ENCODE assay signal across 8 cellular contexts in the genomic region with DNA sequence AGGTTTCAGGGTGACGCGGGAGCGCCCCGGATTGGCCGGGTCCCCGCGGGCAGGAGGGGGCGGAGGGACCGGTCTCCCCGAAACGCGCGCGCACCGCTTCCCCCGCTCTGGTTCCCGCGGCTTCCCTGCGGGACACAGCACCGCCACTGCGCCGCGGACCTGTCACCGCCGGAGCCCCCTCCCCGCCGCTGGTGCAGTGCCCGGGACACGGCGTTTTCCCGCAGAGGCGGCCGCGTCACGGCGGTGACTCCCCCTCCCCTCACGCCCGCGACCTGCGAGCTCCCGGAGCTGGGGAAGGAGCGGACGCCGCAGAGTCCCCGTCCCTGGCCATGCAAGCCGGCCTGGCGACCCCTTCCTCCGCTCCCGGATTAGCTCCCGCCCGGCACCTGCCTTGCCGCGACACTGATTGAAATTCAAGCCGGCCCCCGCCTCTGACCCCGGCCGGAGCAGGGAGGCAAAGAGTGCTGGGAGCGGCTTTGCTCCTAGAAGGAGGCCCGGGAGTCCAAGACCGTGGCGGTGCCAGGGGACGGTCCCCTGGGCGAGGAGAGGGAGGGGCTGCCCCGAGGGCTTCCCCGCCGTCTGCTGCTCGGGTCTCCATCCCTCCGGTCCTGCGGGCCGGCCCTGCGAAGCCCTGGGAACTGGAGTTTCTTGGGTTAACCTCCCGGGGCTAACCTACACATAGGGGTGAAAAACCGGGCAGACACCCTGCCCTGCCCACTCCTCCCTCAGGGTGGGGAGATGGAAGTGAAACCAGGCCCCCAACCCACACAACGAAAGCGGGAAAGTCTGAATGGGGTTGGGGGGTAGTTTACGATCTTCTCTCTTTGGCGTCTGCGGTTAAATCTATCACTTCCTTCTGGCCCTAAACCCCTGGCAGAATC. TPM values are rescaled to one million over a fixed set of nuclear protein-coding genes. Genes with fewer than 3 reads are reported as not detected.
DNase-seq lines count a peak whose midpoint lies in the region; ATAC-seq and TF ChIP-seq lines count a peak whose summit lies in the region.

No MANE protein-coding gene starts in this region.

- H3K4me1 Mint-ChIP-seq in activated T-cell treated with anti-CD3 and anti-CD28 coated beads, Interleukin-2, amount 50 U/mL, for 24 hours (ENCODE audit: low read depth), result peaks cover 12% of the 10 kb centered on the region

- no peaks in the 10 kb centered on the region for H3K36me3 ChIP-seq in cardiac muscle cell

- DNase-seq in cardiac muscle cell (ENCODE audit: low read depth in 1 of 2, low spot score in 1 of 2) (peak in 1 of 2 donors; percentile 69), cardiac septum (ENCODE audit: low spot score) (no peak), left cardiac atrium (peak; percentile 27), skeletal muscle cell (ENCODE audit: low read depth) (no peak), midbrain (lab: John Stamatoyannopoulos, UW) (no peak)
- peak; percentile 49 for DNase-seq in activated T-cell treated with anti-CD3 and anti-CD28 coated beads, Interleukin-2, amount 50 U/mL, for 24 hours

- H3K36me3 Mint-ChIP-seq in activated T-cell treated with anti-CD3 and anti-CD28 coated beads, Interleukin-2, amount 50 U/mL, for 24 hours (ENCODE audit: low read depth), result no peaks in the 10 kb centered on the region

- H3K4me3 Mint-ChIP-seq in activated T-cell treated with anti-CD3 and anti-CD28 coated beads, Interleukin-2, amount 50 U/mL, for 24 hours, result peak overlapping the region; percentile 67

- peak overlapping the region; percentile 49 for H3K4me3 ChIP-seq in cardiac muscle cell
- H3K4me3 ChIP-seq in skeletal muscle cell (ENCODE audit: low read depth, low read length), result peak overlapping the region; percentile 47

- H3K27me3 ChIP-seq in cardiac muscle cell, result peaks cover 90% of the 10 kb centered on the region

- no peaks in the 10 kb centered on the region for H3K9me3 ChIP-seq in cardiac muscle cell (ENCODE audit: low read depth)

- peaks cover 79% of the 10 kb centered on the region for H3K27me3 Mint-ChIP-seq in activated T-cell treated with anti-CD3 and anti-CD28 coated beads, Interleukin-2, amount 50 U/mL, for 24 hours

- intact Hi-C loops in cardiac septum (cut with DNase I) (no loop called here), left cardiac atrium (cut with DNase I) (no loop called here)

- H3K9me3 Mint-ChIP-seq in activated T-cell treated with anti-CD3 and anti-CD28 coated beads, Interleukin-2, amount 50 U/mL, for 24 hours, result no peaks in the 10 kb centered on the region

- no peak overlapping the region for H3K27ac Mint-ChIP-seq in activated T-cell treated with anti-CD3 and anti-CD28 coated beads, Interleukin-2, amount 50 U/mL, for 24 hours

- ATAC-seq in left cardiac atrium, result peak; percentile 16 to 25
- no peak for ATAC-seq in HG03196 (IDR thresholded peaks at IDR 0.05; ENCODE audit: unreplicated experiment)
- ATAC-seq in GM19351 (IDR thresholded peaks at IDR 0.05; ENCODE audit: unreplicated experiment), result no peak

- no peak for TF ChIP-seq CTCF in cardiac muscle cell (IDR thresholded peaks at IDR 0.05; ENCODE audit: low read depth, low read length)

- no peak overlapping the region for H3K27ac ChIP-seq in cardiac muscle cell

- H3K4me1 ChIP-seq in cardiac muscle cell (ENCODE audit: low read depth), result no peaks in the 10 kb centered on the region

RNA-seq across cellular contexts. Expression of a gene that starts 1.0 kb away (rescaled TPM):
- 0.04 and 0.09 TPM in 2 replicates for total RNA-seq in cardiac muscle cell
- 0.07 TPM in 1 of 2 replicates, not detected in the other for polyA plus RNA-seq in cardiac muscle cell
- total RNA-seq in cardiac septum, result 1.0 TPM
- total RNA-seq in left cardiac atrium, result 10 to 100 TPM; 15.0 to 23.2 TPM

Comparison
In these comparisons a context has a peak if more than half of its experiments do, and no peak if none do; other contexts are left out.
1. DNase-seq: peak in activated T-cell treated with anti-CD3 and anti-CD28 coated beads, Interleukin-2, amount 50 U/mL, for 24 hours (single experiment) and left cardiac atrium (single experiment); none in cardiac septum (single experiment), skeletal muscle cell (single experiment) and midbrain (single experiment).
2. ATAC-seq: peak in left cardiac atrium (2 of 2); none in HG03196 (single experiment) and GM19351 (single experiment).